In genomic region chr19:5923356-5923755, GRCh38 we compare ENCODE assay signal across 25 cellular contexts. TPM values are rescaled to one million over a fixed set of nuclear protein-coding genes. Genes with fewer than 3 reads are reported as not detected.
DNase-seq lines count a peak whose midpoint lies in the region; ATAC-seq, FAIRE-seq and TF ChIP-seq lines count a peak whose summit lies in the region.
"Had no signal": no experiment of that assay in that cellular context is flagged by ENCODE, and none has a peak within 500 bp of the region (broad histone marks: within the 10 kb centered on the region; RNA-seq: fewer than 3 reads in every experiment).

No MANE protein-coding gene starts in this region.

- H3K9me3 ChIP-seq in HepG2 (ENCODE audit: low read length) (no peaks in the 10 kb centered on the region), right lobe of liver (no peaks in the 10 kb centered on the region)
- H3K9me3 ChIP-seq: BLaER1 had no signal

- no peak overlapping the region for H2AFZ ChIP-seq in HepG2 (ENCODE audit: low read length)

- no peak for TF ChIP-seq POLR2A in HepG2 (IDR thresholded peaks at IDR 0.05; ENCODE audit: insufficient read depth in 1 of 2, low read depth in 2 of 2, low read length in 2 of 2)
- TF ChIP-seq POLR2A in right lobe of liver (IDR thresholded peaks at IDR 0.05), result no peak

- no peak for TF ChIP-seq RAD21 in HepG2 (CRISPR knock-in tag; IDR thresholded peaks at IDR 0.05)

- DNase-seq in activated T-cell treated with anti-CD3 and anti-CD28 coated beads, Interleukin-2, amount 50 U/mL, for 24 hours, result no peak
- no peak for DNase-seq in activated T-cell treated with anti-CD3 and anti-CD28 coated beads, Interleukin-2, amount 50 U/mL, for 4 hours
- DNase-seq in HepG2 (ENCODE audit: low spot score), result no peak
- DNase-seq in right lobe of liver, result no peak
- no peak for DNase-seq in neural crest cell (ENCODE audit: low read depth, low spot score)
- no peak for DNase-seq in LoVo (ENCODE audit: low spot score)
- no peak for DNase-seq in frontal cortex (ENCODE audit: low spot score in 2 of 2)
- DNase-seq: 8988T; Calu3; CD4-positive, alpha-beta memory T cell; DMS53; DND-41; EL; GOT3; H7; HFFc6 had no signal

- FAIRE-seq in HepG2 (lab: Jason Lieb, UNC) (no peak), frontal cortex (lab: Jason Lieb, UNC) (no peak)
- FAIRE-seq: GM12878 had no signal

- H3K4me2 ChIP-seq in HepG2 (ENCODE audit: low read depth, low read length), result no peak overlapping the region
- H3K4me2 ChIP-seq: BLaER1 had no signal

- H3K4me3 Mint-ChIP-seq in activated T-cell treated with anti-CD3 and anti-CD28 coated beads, Interleukin-2, amount 50 U/mL, for 24 hours, result no peak overlapping the region
- no peak overlapping the region for H3K4me3 Mint-ChIP-seq in activated T-cell treated with anti-CD3 and anti-CD28 coated beads, Interleukin-2, amount 50 U/mL, for 4 hours
- H3K4me3 Mint-ChIP-seq in neural crest cell, result peak overlapping the region; percentile 44
- H3K4me3 Mint-ChIP-seq: CD14-positive monocyte; CD4-positive, alpha-beta memory T cell; HFFc6 had no signal

- H3K27ac ChIP-seq in HepG2 (ENCODE audit: extremely low read length, insufficient read depth, low read length) (no peak overlapping the region), right lobe of liver (no peak overlapping the region)
- H3K27ac ChIP-seq: BLaER1, HL-60 had no signal

- TF ChIP-seq EP300 in HepG2 (IDR thresholded peaks at IDR 0.05; ENCODE audit: low read depth in 2 of 2, low read length in 2 of 2), result no peak
- no peak for TF ChIP-seq EP300 in HepG2 (CRISPR knock-in tag; IDR thresholded peaks at IDR 0.05; ENCODE audit: borderline replicate concordance)

- WGBS in HepG2 (ENCODE audit: low lambda C conversion rate), result 97% methylated on average over 15 of the region's 16 CpGs
- 80% methylated on average over 1 of the region's 16 CpGs for WGBS in right lobe of liver (ENCODE audit: insufficient coverage, low coverage, low lambda C conversion rate, missing lambda C conversion rate)

- no peaks in the 10 kb centered on the region for H4K20me1 ChIP-seq in HepG2 (ENCODE audit: insufficient read depth, low read length)

- in situ Hi-C loops in HepG2 (cut with HindIII; ENCODE audit: extremely low pct_ligation_motif_present, low pct_unique_long_range_greater_than_20kb), result no loop called here

- no peak for ATAC-seq in activated T-cell treated with anti-CD3 and anti-CD28 coated beads, Interleukin-2, amount 50 U/mL, for 4 hours
- ATAC-seq in HepG2, result no peak
- no peak for ATAC-seq in right lobe of liver
- ATAC-seq: GM12878, HCT116 had no signal

- CTCF ChIA-PET in HepG2 (lab: Yijun Ruan, JAX; ENCODE audit: low intra/inter-chr PET ratio, low total read pairs), result no interaction called here

- no peak overlapping the region for H3K9ac ChIP-seq in HepG2 (ENCODE audit: insufficient read depth, low read depth, low read length)
- H3K9ac ChIP-seq: BLaER1 had no signal

- TF ChIP-seq CTCF in HepG2 (CRISPR knock-in tag; IDR thresholded peaks at IDR 0.05) (no peak), right lobe of liver (IDR thresholded peaks at IDR 0.05) (no peak), neural crest cell (conservative IDR thresholded peaks at IDR 0.05) (no peak)

- H3K36me3 ChIP-seq in HepG2 (replicated peaks in 1 of 2; ENCODE audit: control insufficient read depth in 1 of 2, insufficient read depth in 2 of 2, low read length in 2 of 2) (peaks cover 60 to 98% of the 10 kb centered on the region in 2 experiments), right lobe of liver (peaks cover 0 to 74% (median 31%) of the 10 kb centered on the region in 4 donors)

- H3K36me3 Mint-ChIP-seq in activated T-cell treated with anti-CD3 and anti-CD28 coated beads, Interleukin-2, amount 50 U/mL, for 24 hours (ENCODE audit: low read depth), result peaks cover 98% of the 10 kb centered on the region
- H3K36me3 Mint-ChIP-seq in activated T-cell treated with anti-CD3 and anti-CD28 coated beads, Interleukin-2, amount 50 U/mL, for 4 hours (ENCODE audit: insufficient read depth), result peaks cover 29% of the 10 kb centered on the region
- peaks cover 3% of the 10 kb centered on the region for H3K36me3 Mint-ChIP-seq in neural crest cell (ENCODE audit: low read depth)

- no peak overlapping the region for H3K4me3 ChIP-seq in HepG2 (replicated peaks in 1 of 3; ENCODE audit: insufficient read depth in 1 of 3, low read depth in 2 of 3, low read length in 3 of 3)
- H3K4me3 ChIP-seq in right lobe of liver, result no peak overlapping the region
- H3K4me3 ChIP-seq: BLaER1, GM12878 had no signal

- H3K27me3 Mint-ChIP-seq in activated T-cell treated with anti-CD3 and anti-CD28 coated beads, Interleukin-2, amount 50 U/mL, for 24 hours, result no peaks in the 10 kb centered on the region
- H3K27me3 Mint-ChIP-seq in activated T-cell treated with anti-CD3 and anti-CD28 coated beads, Interleukin-2, amount 50 U/mL, for 4 hours (ENCODE audit: low read depth), result no peaks in the 10 kb centered on the region
- no peaks in the 10 kb centered on the region for H3K27me3 Mint-ChIP-seq in neural crest cell (ENCODE audit: low read depth)
- H3K27me3 Mint-ChIP-seq: CD4-positive, alpha-beta memory T cell had no signal

- H3K79me2 ChIP-seq in HepG2 (ENCODE audit: insufficient read depth, low read length), result no peaks in the 10 kb centered on the region

- POLR2A ChIA-PET in HepG2 (lab: Yijun Ruan, JAX), result no interaction called here

- no peaks in the 10 kb centered on the region for H3K4me1 Mint-ChIP-seq in activated T-cell treated with anti-CD3 and anti-CD28 coated beads, Interleukin-2, amount 50 U/mL, for 24 hours (ENCODE audit: low read depth)
- H3K4me1 Mint-ChIP-seq in activated T-cell treated with anti-CD3 and anti-CD28 coated beads, Interleukin-2, amount 50 U/mL, for 4 hours (ENCODE audit: low read depth), result no peaks in the 10 kb centered on the region
- H3K4me1 Mint-ChIP-seq in neural crest cell, result no peaks in the 10 kb centered on the region
- H3K4me1 Mint-ChIP-seq: CD14-positive monocyte; CD4-positive, alpha-beta memory T cell had no signal

- BruUV-seq in HepG2 (replicated peaks; lab: Mats Ljungman, UMichigan), result no TSS peak

- H3K4me1 ChIP-seq in HepG2 (ENCODE audit: insufficient read depth, low read length), result no peaks in the 10 kb centered on the region
- no peaks in the 10 kb centered on the region for H3K4me1 ChIP-seq in right lobe of liver

- no peaks in the 10 kb centered on the region; a peak in 1 of 5 replicates for H3K27me3 ChIP-seq in HepG2 (ENCODE audit: control insufficient read depth in 1 of 2, insufficient read depth in 2 of 2, low read length in 2 of 2)
- H3K27me3 ChIP-seq in right lobe of liver, result no peaks in the 10 kb centered on the region
- H3K27me3 ChIP-seq: BLaER1 had no signal

- H3K27ac Mint-ChIP-seq in activated T-cell treated with anti-CD3 and anti-CD28 coated beads, Interleukin-2, amount 50 U/mL, for 24 hours, result peak overlapping the region; percentile 3
- H3K27ac Mint-ChIP-seq in neural crest cell (ENCODE audit: unreplicated experiment), result no peak overlapping the region
- H3K27ac Mint-ChIP-seq: CD4-positive, alpha-beta memory T cell; HFFc6 had no signal

- H3K9me3 Mint-ChIP-seq in activated T-cell treated with anti-CD3 and anti-CD28 coated beads, Interleukin-2, amount 50 U/mL, for 24 hours, result no peaks in the 10 kb centered on the region
- H3K9me3 Mint-ChIP-seq in activated T-cell treated with anti-CD3 and anti-CD28 coated beads, Interleukin-2, amount 50 U/mL, for 4 hours, result no peaks in the 10 kb centered on the region
- no peaks in the 10 kb centered on the region for H3K9me3 Mint-ChIP-seq in neural crest cell
- H3K9me3 Mint-ChIP-seq: CD14-positive monocyte; CD4-positive, alpha-beta memory T cell; HFFc6 had no signal

- intact Hi-C loops in HepG2 (cut with micrococcal nuclease; ENCODE audit: unreplicated experiment) (no loop called here), right lobe of liver (cut with DNase I) (no loop called here)

RNA-seq across cellular contexts. Expression of gene CAPS, which starts 9.3 kb away (rescaled TPM):
- total RNA-seq in activated T-cell treated with anti-CD3 and anti-CD28 coated beads, Interleukin-2, amount 50 U/mL, for 4 hours, result 1 to 10 TPM; 1.6 to 3.7 (median 2.7) TPM
- total RNA-seq in HepG2 (2016; rRNA removed; fragmentation: Illumina TruSeq; extraction: Trizol), result 1.7 and 3.1 TPM in 2 replicates
- total RNA-seq in HepG2 (2016; cell fraction: cytosol; rRNA removed; fragmentation: Illumina TruSeq; extraction: Trizol; ENCODE audit: low read depth), result 0.40 and 0.53 TPM in 2 replicates
- 1.1 and 3.0 TPM in 2 replicates for total RNA-seq in HepG2 (2016; cell fraction: insoluble cytoplasmic fraction; rRNA removed; fragmentation: Illumina TruSeq; extraction: Trizol)
- total RNA-seq in HepG2 (2016; cell fraction: membrane; rRNA removed; fragmentation: Illumina TruSeq; extraction: Trizol), result 1.2 and 1.4 TPM in 2 replicates
- 2.6 and 2.9 TPM in 2 replicates for total RNA-seq in HepG2 (2016; cell fraction: nucleus; rRNA removed; fragmentation: Illumina TruSeq; extraction: Trizol)
- 3.1 and 4.5 TPM in 2 replicates for polyA plus RNA-seq in HepG2 (2011; rRNA removed)
- polyA plus RNA-seq in HepG2 (2011; cell fraction: cytosol; rRNA removed), result 2.9 and 3.5 TPM in 2 replicates
- 19.5 and 22.9 TPM in 2 replicates for polyA plus RNA-seq in HepG2 (2011; cell fraction: nucleus; rRNA removed)
- polyA plus RNA-seq in HepG2 (2012), result 1.8 and 1.9 TPM in 2 replicates
- polyA plus RNA-seq in HepG2 (2016; cell fraction: cytosol; fragmentation: Illumina TruSeq; extraction: Trizol; ENCODE audit: low read depth), result 0.40 and 0.43 TPM in 2 replicates
- 1.1 and 1.4 TPM in 2 replicates for polyA plus RNA-seq in HepG2 (2016; cell fraction: insoluble cytoplasmic fraction; fragmentation: Illumina TruSeq; extraction: Trizol; ENCODE audit: low read depth)
- polyA plus RNA-seq in HepG2 (2016; cell fraction: membrane; fragmentation: Illumina TruSeq; extraction: Trizol; ENCODE audit: low read depth), result 0.61 and 0.87 TPM in 2 replicates
- 10.1 and 13.8 TPM in 2 replicates for polyA plus RNA-seq in HepG2 (2016; cell fraction: nucleus; fragmentation: Illumina TruSeq; extraction: Trizol; ENCODE audit: insufficient read depth, low read depth)
- polyA minus RNA-seq in HepG2 (2011; rRNA and poly(A)+ RNA removed; ENCODE audit: low replicate concordance), result 0.28 and 3.1 TPM in 2 replicates
- polyA minus RNA-seq in HepG2 (2011; cell fraction: cytosol; rRNA and poly(A)+ RNA removed), result 0.40 and 1.1 TPM in 2 replicates
- 3.0 and 3.1 TPM in 2 replicates for polyA minus RNA-seq in HepG2 (2011; cell fraction: nucleus; rRNA and poly(A)+ RNA removed)
- 1 to 10 TPM; 1.1 to 7.9 (median 5.0) TPM for total RNA-seq in right lobe of liver
- 1.6 and 2.6 TPM in 2 replicates for total RNA-seq in neural crest cell
- 2.4 TPM for total RNA-seq in frontal cortex

RNA-seq across cellular contexts. Expression of gene VMAC, which starts 18.7 kb away (rescaled TPM):
- total RNA-seq in activated T-cell treated with anti-CD3 and anti-CD28 coated beads, Interleukin-2, amount 50 U/mL, for 4 hours, result 1 to 10 TPM; 1.3 to 1.8 (median 1.7) TPM
- total RNA-seq in HepG2 (2016; rRNA removed; fragmentation: Illumina TruSeq; extraction: Trizol) (1.2 and 2.4 TPM in 2 replicates), right lobe of liver (1 to 10 TPM; 1.7 to 3.9 (median 2.8) TPM), neural crest cell (0.89 and 1.7 TPM in 2 replicates), frontal cortex (3.7 TPM)
- 1.2 and 2.0 TPM in 2 replicates for total RNA-seq in HepG2 (2016; cell fraction: cytosol; rRNA removed; fragmentation: Illumina TruSeq; extraction: Trizol; ENCODE audit: low read depth)
- total RNA-seq in HepG2 (2016; cell fraction: insoluble cytoplasmic fraction; rRNA removed; fragmentation: Illumina TruSeq; extraction: Trizol), result 1.1 and 2.6 TPM in 2 replicates
- 1.6 and 2.0 TPM in 2 replicates for total RNA-seq in HepG2 (2016; cell fraction: membrane; rRNA removed; fragmentation: Illumina TruSeq; extraction: Trizol)
- total RNA-seq in HepG2 (2016; cell fraction: nucleus; rRNA removed; fragmentation: Illumina TruSeq; extraction: Trizol), result 2.4 and 2.8 TPM in 2 replicates
- 2.4 and 3.1 TPM in 2 replicates for polyA plus RNA-seq in HepG2 (2011; rRNA removed)
- 1.3 and 1.9 TPM in 2 replicates for polyA plus RNA-seq in HepG2 (2011; cell fraction: cytosol; rRNA removed)
- 12.9 and 13.7 TPM in 2 replicates for polyA plus RNA-seq in HepG2 (2011; cell fraction: nucleus; rRNA removed)
- polyA plus RNA-seq in HepG2 (2012), result 0.61 and 1.0 TPM in 2 replicates
- polyA plus RNA-seq in HepG2 (2016; cell fraction: cytosol; fragmentation: Illumina TruSeq; extraction: Trizol; ENCODE audit: low read depth), result 0.49 and 0.65 TPM in 2 replicates
- 0.78 and 1.4 TPM in 2 replicates for polyA plus RNA-seq in HepG2 (2016; cell fraction: insoluble cytoplasmic fraction; fragmentation: Illumina TruSeq; extraction: Trizol; ENCODE audit: low read depth)
- 0.82 and 0.91 TPM in 2 replicates for polyA plus RNA-seq in HepG2 (2016; cell fraction: membrane; fragmentation: Illumina TruSeq; extraction: Trizol; ENCODE audit: low read depth)
- 4.8 and 5.0 TPM in 2 replicates for polyA plus RNA-seq in HepG2 (2016; cell fraction: nucleus; fragmentation: Illumina TruSeq; extraction: Trizol; ENCODE audit: insufficient read depth, low read depth)
- polyA minus RNA-seq in HepG2 (2011; rRNA and poly(A)+ RNA removed; ENCODE audit: low replicate concordance), result 0.33 and 2.8 TPM in 2 replicates
- 0.59 and 1.2 TPM in 2 replicates for polyA minus RNA-seq in HepG2 (2011; cell fraction: cytosol; rRNA and poly(A)+ RNA removed)
- polyA minus RNA-seq in HepG2 (2011; cell fraction: nucleus; rRNA and poly(A)+ RNA removed), result 3.7 and 4.2 TPM in 2 replicates

RNA-seq across cellular contexts. Expression of gene NDUFA11, which starts 19.8 kb away (rescaled TPM):
- total RNA-seq in activated T-cell treated with anti-CD3 and anti-CD28 coated beads, Interleukin-2, amount 50 U/mL, for 4 hours, result 100 to 1,000 TPM; 282 to 293 (median 292) TPM
- total RNA-seq in HepG2 (2016; rRNA removed; fragmentation: Illumina TruSeq; extraction: Trizol) (378 and 396 TPM in 2 replicates), right lobe of liver (100 to 1,000 TPM; 108 to 161 (median 157) TPM), neural crest cell (230 and 239 TPM in 2 replicates), frontal cortex (97.8 TPM)
- 206 and 277 TPM in 2 replicates for total RNA-seq in HepG2 (2016; cell fraction: cytosol; rRNA removed; fragmentation: Illumina TruSeq; extraction: Trizol; ENCODE audit: low read depth)
- 384 and 456 TPM in 2 replicates for total RNA-seq in HepG2 (2016; cell fraction: insoluble cytoplasmic fraction; rRNA removed; fragmentation: Illumina TruSeq; extraction: Trizol)
- 192 and 280 TPM in 2 replicates for total RNA-seq in HepG2 (2016; cell fraction: membrane; rRNA removed; fragmentation: Illumina TruSeq; extraction: Trizol)
- 124 and 130 TPM in 2 replicates for total RNA-seq in HepG2 (2016; cell fraction: nucleus; rRNA removed; fragmentation: Illumina TruSeq; extraction: Trizol)
- polyA plus RNA-seq in HepG2 (2011; rRNA removed), result 286 and 302 TPM in 2 replicates
- 407 and 879 TPM in 2 replicates for polyA plus RNA-seq in HepG2 (2011; cell fraction: cytosol; rRNA removed)
- polyA plus RNA-seq in HepG2 (2011; cell fraction: nucleus; rRNA removed), result 341 and 384 TPM in 2 replicates
- polyA plus RNA-seq in HepG2 (2012), result 182 and 188 TPM in 2 replicates
- 245 and 314 TPM in 2 replicates for polyA plus RNA-seq in HepG2 (2016; cell fraction: cytosol; fragmentation: Illumina TruSeq; extraction: Trizol; ENCODE audit: low read depth)
- polyA plus RNA-seq in HepG2 (2016; cell fraction: insoluble cytoplasmic fraction; fragmentation: Illumina TruSeq; extraction: Trizol; ENCODE audit: low read depth), result 420 and 459 TPM in 2 replicates
- 204 and 246 TPM in 2 replicates for polyA plus RNA-seq in HepG2 (2016; cell fraction: membrane; fragmentation: Illumina TruSeq; extraction: Trizol; ENCODE audit: low read depth)
- 232 and 235 TPM in 2 replicates for polyA plus RNA-seq in HepG2 (2016; cell fraction: nucleus; fragmentation: Illumina TruSeq; extraction: Trizol; ENCODE audit: insufficient read depth, low read depth)
- 32.1 and 88.3 TPM in 2 replicates for polyA minus RNA-seq in HepG2 (2011; rRNA and poly(A)+ RNA removed; ENCODE audit: low replicate concordance)
- polyA minus RNA-seq in HepG2 (2011; cell fraction: cytosol; rRNA and poly(A)+ RNA removed), result 38.6 and 41.0 TPM in 2 replicates
- polyA minus RNA-seq in HepG2 (2011; cell fraction: nucleus; rRNA and poly(A)+ RNA removed), result 16.5 and 21.2 TPM in 2 replicates

RNA-seq across cellular contexts. Expression of gene FUT5, which starts 53.0 kb away (rescaled TPM):
- not detected for total RNA-seq in activated T-cell treated with anti-CD3 and anti-CD28 coated beads, Interleukin-2, amount 50 U/mL, for 4 hours
- not detected in 2 replicates for total RNA-seq in HepG2 (2016; rRNA removed; fragmentation: Illumina TruSeq; extraction: Trizol)
- not detected in 2 replicates for total RNA-seq in HepG2 (2016; cell fraction: cytosol; rRNA removed; fragmentation: Illumina TruSeq; extraction: Trizol; ENCODE audit: low read depth)
- not detected in 2 replicates for total RNA-seq in HepG2 (2016; cell fraction: insoluble cytoplasmic fraction; rRNA removed; fragmentation: Illumina TruSeq; extraction: Trizol)
- total RNA-seq in HepG2 (2016; cell fraction: membrane; rRNA removed; fragmentation: Illumina TruSeq; extraction: Trizol), result not detected in 2 replicates
- total RNA-seq in HepG2 (2016; cell fraction: nucleus; rRNA removed; fragmentation: Illumina TruSeq; extraction: Trizol), result not detected in 2 replicates
- 0.03 and 0.10 TPM in 2 replicates for polyA plus RNA-seq in HepG2 (2011; rRNA removed)
- polyA plus RNA-seq in HepG2 (2011; cell fraction: cytosol; rRNA removed), result 0.03 and 0.05 TPM in 2 replicates
- 0.45 and 0.69 TPM in 2 replicates for polyA plus RNA-seq in HepG2 (2011; cell fraction: nucleus; rRNA removed)
- polyA plus RNA-seq in HepG2 (2012), result 0.35 TPM in 1 of 2 replicates, not detected in the other
- polyA plus RNA-seq in HepG2 (2016; cell fraction: cytosol; fragmentation: Illumina TruSeq; extraction: Trizol; ENCODE audit: low read depth), result not detected in 2 replicates
- not detected in 2 replicates for polyA plus RNA-seq in HepG2 (2016; cell fraction: insoluble cytoplasmic fraction; fragmentation: Illumina TruSeq; extraction: Trizol; ENCODE audit: low read depth)
- not detected in 2 replicates for polyA plus RNA-seq in HepG2 (2016; cell fraction: membrane; fragmentation: Illumina TruSeq; extraction: Trizol; ENCODE audit: low read depth)
- 0.32 TPM in 1 of 2 replicates, not detected in the other for polyA plus RNA-seq in HepG2 (2016; cell fraction: nucleus; fragmentation: Illumina TruSeq; extraction: Trizol; ENCODE audit: insufficient read depth, low read depth)
- polyA minus RNA-seq in HepG2 (2011; rRNA and poly(A)+ RNA removed; ENCODE audit: low replicate concordance), result 0.08 and 0.14 TPM in 2 replicates
- not detected in 2 replicates for polyA minus RNA-seq in HepG2 (2011; cell fraction: cytosol; rRNA and poly(A)+ RNA removed)
- 1.1 and 1.4 TPM in 2 replicates for polyA minus RNA-seq in HepG2 (2011; cell fraction: nucleus; rRNA and poly(A)+ RNA removed)
- under 1 TPM in 4 of 6 experiments, not detected in 2; 0.13 to 0.97 (median 0.39) TPM for total RNA-seq in right lobe of liver
- not detected in 2 replicates for total RNA-seq in neural crest cell
- total RNA-seq in frontal cortex, result not detected
- total RNA-seq: A673, Calu3, G401, GM12878, H7, HFFc6, HT1080 had no signal
- polyA plus RNA-seq: AG04450; CD14-positive monocyte; CD4-positive, alpha-beta memory T cell; GM12878 had no signal

RNA-seq across cellular contexts. Expression of gene RANBP3, which starts 54.6 kb away (rescaled TPM):
- 100 to 1,000 TPM; 101 to 104 (median 103) TPM for total RNA-seq in activated T-cell treated with anti-CD3 and anti-CD28 coated beads, Interleukin-2, amount 50 U/mL, for 4 hours
- 37.2 and 39.5 TPM in 2 replicates for total RNA-seq in HepG2 (2016; rRNA removed; fragmentation: Illumina TruSeq; extraction: Trizol)
- total RNA-seq in HepG2 (2016; cell fraction: cytosol; rRNA removed; fragmentation: Illumina TruSeq; extraction: Trizol; ENCODE audit: low read depth), result 15.1 and 18.2 TPM in 2 replicates
- 27.1 and 40.8 TPM in 2 replicates for total RNA-seq in HepG2 (2016; cell fraction: insoluble cytoplasmic fraction; rRNA removed; fragmentation: Illumina TruSeq; extraction: Trizol)
- 19.4 and 20.4 TPM in 2 replicates for total RNA-seq in HepG2 (2016; cell fraction: membrane; rRNA removed; fragmentation: Illumina TruSeq; extraction: Trizol)
- 47.7 and 56.8 TPM in 2 replicates for total RNA-seq in HepG2 (2016; cell fraction: nucleus; rRNA removed; fragmentation: Illumina TruSeq; extraction: Trizol)
- 149 and 151 TPM in 2 replicates for polyA plus RNA-seq in HepG2 (2011; rRNA removed)
- polyA plus RNA-seq in HepG2 (2011; cell fraction: cytosol; rRNA removed), result 91.7 and 149 TPM in 2 replicates
- polyA plus RNA-seq in HepG2 (2011; cell fraction: nucleus; rRNA removed), result 233 and 293 TPM in 2 replicates
- 62.1 and 64.6 TPM in 2 replicates for polyA plus RNA-seq in HepG2 (2012)
- 10.3 and 11.7 TPM in 2 replicates for polyA plus RNA-seq in HepG2 (2016; cell fraction: cytosol; fragmentation: Illumina TruSeq; extraction: Trizol; ENCODE audit: low read depth)
- polyA plus RNA-seq in HepG2 (2016; cell fraction: insoluble cytoplasmic fraction; fragmentation: Illumina TruSeq; extraction: Trizol; ENCODE audit: low read depth), result 53.5 and 62.0 TPM in 2 replicates
- polyA plus RNA-seq in HepG2 (2016; cell fraction: membrane; fragmentation: Illumina TruSeq; extraction: Trizol; ENCODE audit: low read depth), result 18.2 and 24.3 TPM in 2 replicates
- polyA plus RNA-seq in HepG2 (2016; cell fraction: nucleus; fragmentation: Illumina TruSeq; extraction: Trizol; ENCODE audit: insufficient read depth, low read depth), result 127 and 170 TPM in 2 replicates
- 43.2 and 193 TPM in 2 replicates for polyA minus RNA-seq in HepG2 (2011; rRNA and poly(A)+ RNA removed; ENCODE audit: low replicate concordance)
- 76.9 and 86.6 TPM in 2 replicates for polyA minus RNA-seq in HepG2 (2011; cell fraction: cytosol; rRNA and poly(A)+ RNA removed)
- polyA minus RNA-seq in HepG2 (2011; cell fraction: nucleus; rRNA and poly(A)+ RNA removed), result 74.3 and 80.3 TPM in 2 replicates
- 10 to 100 TPM; 21.7 to 49.5 (median 24.5) TPM for total RNA-seq in right lobe of liver
- 121 and 122 TPM in 2 replicates for total RNA-seq in neural crest cell
- 41.6 TPM for total RNA-seq in frontal cortex
